ENCODE assay signal across 8 cellular contexts in genomic region chr6:41424370-41425058, GRCh38.
A peak's percentile ranks its signal among the peaks of the same experiment; 100 is the strongest.
DNase-seq lines count a peak whose midpoint lies in the region; ATAC-seq and TF ChIP-seq lines count a peak whose summit lies in the region.

No MANE protein-coding gene starts in this region.

- H3K36me3 ChIP-seq in BE2C (no peaks in the 10 kb centered on the region), GM23248 (ENCODE audit: low read depth) (no peaks in the 10 kb centered on the region)

- H3K9me2 ChIP-seq in GM23248 (ENCODE audit: insufficient read depth), result no peaks in the 10 kb centered on the region

- ATAC-seq in GM21717 (IDR thresholded peaks at IDR 0.05; ENCODE audit: unreplicated experiment), result no peak

- H3K4me1 ChIP-seq in BE2C (no peaks in the 10 kb centered on the region), GM23248 (ENCODE audit: insufficient read depth) (peaks cover 8% of the 10 kb centered on the region; the same call in 1 of the 2 replicates)

- H3K4me3 ChIP-seq in BE2C (ENCODE audit: low read depth, low read length) (no peak overlapping the region), GM23248 (no peak overlapping the region)

- no peak overlapping the region for H3K4me2 ChIP-seq in GM23248 (ENCODE audit: unreplicated experiment)

- peak overlapping the region; percentile 53; the same call in 1 of the 2 replicates for H2AFZ ChIP-seq in GM23248

- peak; percentile 75 for DNase-seq in BE2C
- DNase-seq in GM23248, result peak; percentile 74
- peak; percentile 83 for DNase-seq in NCI-H2227 (lab: John Stamatoyannopoulos, UW; ENCODE audit: unreplicated experiment)
- peak; percentile 41 to 80 (median 58) for DNase-seq in activated CD4-positive, CD25-positive, alpha-beta regulatory T cell (lab: John Stamatoyannopoulos, UW)
- peak in 52 of 61 donors; percentile 15 to 90 (median 57) for DNase-seq in caudate nucleus (lab: John Stamatoyannopoulos, UW)
- peak; percentile 79 for DNase-seq in kidney tubule cell (ENCODE audit: low spot score)
- DNase-seq in stimulated activated CD4-positive, alpha-beta T cell treated with anti-CD3 and anti-CD28 coated beads, Interleukin-2, amount 100 ng/mL, for 48 hours, result peak; percentile 81 to 88

- H3K79me2 ChIP-seq in GM23248 (ENCODE audit: insufficient read depth), result no peaks in the 10 kb centered on the region

- no peak overlapping the region for H3K9ac ChIP-seq in GM23248

- no peak overlapping the region for H3K27ac ChIP-seq in GM23248
- no peak overlapping the region for H3K27ac ChIP-seq in caudate nucleus (ENCODE audit: low read depth, low read length)

- peak; percentile 88 for TF ChIP-seq CTCF in BE2C (IDR thresholded peaks at IDR 0.05; ENCODE audit: low read depth, low read length)

- no peaks in the 10 kb centered on the region for H3K9me3 ChIP-seq in BE2C
- H3K9me3 ChIP-seq in GM23248 (ENCODE audit: low read depth), result no peaks in the 10 kb centered on the region

- 0 out of 2 replicates have a peak, but pooled peaks cover 4% of the 10 kb centered on the region for H3F3A ChIP-seq in GM23248 (ENCODE audit: insufficient read depth)

- H3K27me3 ChIP-seq in BE2C (peaks cover 58% of the 10 kb centered on the region), GM23248 (replicated peaks; ENCODE audit: insufficient read depth) (peaks cover 35% of the 10 kb centered on the region)

- H4K20me1 ChIP-seq in GM23248 (ENCODE audit: insufficient read depth), result no peaks in the 10 kb centered on the region

- in situ Hi-C loops in GM23248 (cut with MboI), result loop anchor here (25.0 kb wide), 1 partner anchor 163 kb away; no protein-coding TSS in a partner anchor

- WGBS in GM23248 (ENCODE audit: low coverage in 1 of 2, low lambda C conversion rate in 2 of 2, missing lambda C conversion rate in 2 of 2), 2 experiments, result 0 to 1% methylated on average over 4 of the region's 4 CpGs
